Comparison of ENCODE assay signal across 8 cellular contexts in genomic region chr11:36509265-36509664, GRCh38. TPM values are rescaled to one million over a fixed set of nuclear protein-coding genes. Genes with fewer than 3 reads are reported as not detected.
A peak's percentile ranks its signal among the peaks of the same experiment; 100 is the strongest.
DNase-seq lines count a peak whose midpoint lies in the region; ATAC-seq and TF ChIP-seq lines count a peak whose summit lies in the region.

No MANE protein-coding gene starts in this region.

- peak overlapping the region; percentile 99 for H3K4me3 Mint-ChIP-seq in T-helper 1 cell treated with Interleukin-12 subunit alpha and Interleukin-12 subunit beta and Interleukin-4 antibody, amounts not matched to agents 30 μg/mL and 1 μg/mL, for 36 hours

- peak overlapping the region; percentile 93 for H3K27ac Mint-ChIP-seq in T-helper 1 cell treated with Interleukin-12 subunit alpha and Interleukin-12 subunit beta and Interleukin-4 antibody, amounts not matched to agents 30 μg/mL and 1 μg/mL, for 36 hours

- peaks cover 4% of the 10 kb centered on the region for H3K4me1 ChIP-seq in testis

- peak; percentile 48 for DNase-seq in DMS53 (lab: John Stamatoyannopoulos, UW)
- no peak for DNase-seq in DMS53 treated with DMSO at 0.1 percent for 48 hours (lab: John Stamatoyannopoulos, UW; ENCODE audit: unreplicated experiment)
- no peak for DNase-seq in dorsolateral prefrontal cortex
- DNase-seq in medulla oblongata (ENCODE audit: extremely low spot score) = peak; percentile 63
- DNase-seq in testis = peak; percentile 47
- DNase-seq in epidermal melanocyte (ENCODE audit: insufficient read length, low spot score) = no peak

- H3K4me3 ChIP-seq in dorsolateral prefrontal cortex (peak overlapping the region; percentile 54 to 99 (median 93)), testis (peak overlapping the region; percentile 79 to 93)

- H3K27ac ChIP-seq in dorsolateral prefrontal cortex = peak overlapping the region; percentile 33 to 97 (median 89)
- H3K27ac ChIP-seq in testis = peak overlapping the region; percentile 81 to 94

- ATAC-seq in HG02885 (IDR thresholded peaks at IDR 0.05; ENCODE audit: poor library complexity, unreplicated experiment) = peak; percentile 28

- H3K4me1 Mint-ChIP-seq in T-helper 1 cell treated with Interleukin-12 subunit alpha and Interleukin-12 subunit beta and Interleukin-4 antibody, amounts not matched to agents 30 μg/mL and 1 μg/mL, for 36 hours (ENCODE audit: low read depth) = peaks cover 26% of the 10 kb centered on the region

- intact Hi-C loops in dorsolateral prefrontal cortex (cut with DNase I) (no loop called here), testis (cut with DNase I; ENCODE audit: low total_unique reads) (no loop called here)

- no peaks in the 10 kb centered on the region for H3K36me3 ChIP-seq in testis (ENCODE audit: low read depth, missing control alignments)

- no peak for TF ChIP-seq CTCF in dorsolateral prefrontal cortex (IDR thresholded peaks at IDR 0.05 in 54 of 56, conservative IDR thresholded peaks at IDR 0.05 in 2 of 56; ENCODE audit: low read depth in 1 of 56, partially characterized antibody in 56 of 56)
- TF ChIP-seq CTCF in testis (IDR thresholded peaks at IDR 0.05) = no peak

- no peaks in the 10 kb centered on the region for H3K27me3 ChIP-seq in dorsolateral prefrontal cortex
- H3K27me3 ChIP-seq in testis = no peaks in the 10 kb centered on the region

- peaks cover 9% of the 10 kb centered on the region for H3K27me3 Mint-ChIP-seq in T-helper 1 cell treated with Interleukin-12 subunit alpha and Interleukin-12 subunit beta and Interleukin-4 antibody, amounts not matched to agents 30 μg/mL and 1 μg/mL, for 36 hours (ENCODE audit: low read depth)

- 0% methylated on average over 17 of the region's 17 CpGs for WGBS in testis, 2 donors

- H3K9me3 Mint-ChIP-seq in T-helper 1 cell treated with Interleukin-12 subunit alpha and Interleukin-12 subunit beta and Interleukin-4 antibody, amounts not matched to agents 30 μg/mL and 1 μg/mL, for 36 hours = peaks cover 4% of the 10 kb centered on the region

- peaks cover 6% of the 10 kb centered on the region for H3K36me3 Mint-ChIP-seq in T-helper 1 cell treated with Interleukin-12 subunit alpha and Interleukin-12 subunit beta and Interleukin-4 antibody, amounts not matched to agents 30 μg/mL and 1 μg/mL, for 36 hours (ENCODE audit: low read depth)

- H3K9me3 ChIP-seq in testis = no peaks in the 10 kb centered on the region

- TF ChIP-seq POLR2A in testis (IDR thresholded peaks at IDR 0.05) = no peak

RNA-seq across cellular contexts. Expression of gene TRAF6, which starts 0.8 kb away (rescaled TPM):
- total RNA-seq in dorsolateral prefrontal cortex (10 to 100 TPM; 13.8 to 27.7 (median 20.8) TPM), testis (10 to 100 TPM; 24.0 to 26.4 TPM)
- polyA plus RNA-seq in testis (ENCODE audit: insufficient read depth, low read depth, low replicate concordance) = 18.8 TPM

RNA-seq across cellular contexts. Expression of gene RAG1, which starts 58.5 kb away (rescaled TPM):
- total RNA-seq in dorsolateral prefrontal cortex (1 to 10 TPM in 51 of 120 experiments, under 1 TPM in 69; 0.14 to 3.4 (median 0.92) TPM), testis (1 to 10 TPM; 1.5 to 3.5 TPM)
- polyA plus RNA-seq in testis (ENCODE audit: insufficient read depth, low read depth, low replicate concordance) = 1.4 TPM

Comparison
In these comparisons a context has a peak if more than half of its experiments do, and no peak if none do; other contexts are left out.
1. DNase-seq: peak in DMS53 (single experiment), medulla oblongata (single experiment) and testis (single experiment); none in DMS53 treated with DMSO at 0.1 percent for 48 hours (single experiment), dorsolateral prefrontal cortex (0 of 10) and epidermal melanocyte (single experiment).